Comparison of ENCODE assay signal across 1 cellular context in genomic region chr22:21098099-21098671, GRCh38.
TF ChIP-seq lines count a peak whose summit lies in the region.

No MANE protein-coding gene starts in this region.

TF ChIP-seq in H1, 55 proteins besides CTCF, POLR2A, EP300 and RAD21:
- TF ChIP-seq KDM1A (IDR thresholded peaks at IDR 0.05; ENCODE audit: borderline replicate concordance, low read length) (peak; percentile 66; the same call in 1 of the 2 replicates), SIRT6 (IDR thresholded peaks at IDR 0.05; ENCODE audit: low read length) (no peak)
TF ChIP-seq in H1: peak in this region for 1.
